Comparison of ENCODE assay signal across 1 cellular context in the genomic region with DNA sequence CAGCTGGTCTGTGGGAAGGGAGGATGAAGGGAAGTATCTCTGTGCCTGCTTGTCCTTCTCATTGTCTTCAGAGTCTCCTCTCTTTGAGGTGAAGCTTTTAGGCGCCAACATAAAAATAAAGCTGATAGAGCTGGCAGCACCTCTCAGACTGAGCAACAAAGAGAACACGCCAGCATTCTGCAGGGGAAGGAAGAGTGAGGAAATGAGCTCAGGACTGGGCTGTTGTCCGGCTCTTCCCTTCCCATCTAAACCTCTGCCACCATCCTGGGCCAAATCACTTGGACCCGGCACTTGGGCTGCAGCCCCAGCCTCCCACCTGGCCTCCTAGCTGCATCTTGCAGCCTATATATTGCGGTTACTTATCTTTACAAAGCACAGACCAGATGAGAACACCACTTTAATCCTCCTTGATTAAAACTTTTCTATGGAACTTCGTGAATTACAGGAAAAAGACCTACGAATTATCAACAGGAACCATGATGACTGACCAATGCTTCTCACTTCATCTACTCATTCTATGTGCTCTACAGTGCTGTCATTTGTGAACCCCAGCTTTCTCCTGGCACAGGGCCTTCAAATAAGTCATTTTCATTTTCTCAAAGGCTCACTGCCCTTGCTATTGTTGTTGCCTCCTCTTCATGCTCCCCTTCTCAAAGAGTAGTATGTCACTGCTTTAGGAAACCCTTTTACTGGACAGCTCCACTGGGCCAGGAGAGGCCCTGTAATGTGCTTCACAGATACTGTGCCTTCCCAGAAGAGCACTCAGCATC.
TF ChIP-seq lines count a peak whose summit lies in the region.

No MANE protein-coding gene starts in this region.

TF ChIP-seq in GM23338, 12 proteins besides CTCF, POLR2A, EP300 and RAD21 (continued from another document):
- TF ChIP-seq, protein P1, sequence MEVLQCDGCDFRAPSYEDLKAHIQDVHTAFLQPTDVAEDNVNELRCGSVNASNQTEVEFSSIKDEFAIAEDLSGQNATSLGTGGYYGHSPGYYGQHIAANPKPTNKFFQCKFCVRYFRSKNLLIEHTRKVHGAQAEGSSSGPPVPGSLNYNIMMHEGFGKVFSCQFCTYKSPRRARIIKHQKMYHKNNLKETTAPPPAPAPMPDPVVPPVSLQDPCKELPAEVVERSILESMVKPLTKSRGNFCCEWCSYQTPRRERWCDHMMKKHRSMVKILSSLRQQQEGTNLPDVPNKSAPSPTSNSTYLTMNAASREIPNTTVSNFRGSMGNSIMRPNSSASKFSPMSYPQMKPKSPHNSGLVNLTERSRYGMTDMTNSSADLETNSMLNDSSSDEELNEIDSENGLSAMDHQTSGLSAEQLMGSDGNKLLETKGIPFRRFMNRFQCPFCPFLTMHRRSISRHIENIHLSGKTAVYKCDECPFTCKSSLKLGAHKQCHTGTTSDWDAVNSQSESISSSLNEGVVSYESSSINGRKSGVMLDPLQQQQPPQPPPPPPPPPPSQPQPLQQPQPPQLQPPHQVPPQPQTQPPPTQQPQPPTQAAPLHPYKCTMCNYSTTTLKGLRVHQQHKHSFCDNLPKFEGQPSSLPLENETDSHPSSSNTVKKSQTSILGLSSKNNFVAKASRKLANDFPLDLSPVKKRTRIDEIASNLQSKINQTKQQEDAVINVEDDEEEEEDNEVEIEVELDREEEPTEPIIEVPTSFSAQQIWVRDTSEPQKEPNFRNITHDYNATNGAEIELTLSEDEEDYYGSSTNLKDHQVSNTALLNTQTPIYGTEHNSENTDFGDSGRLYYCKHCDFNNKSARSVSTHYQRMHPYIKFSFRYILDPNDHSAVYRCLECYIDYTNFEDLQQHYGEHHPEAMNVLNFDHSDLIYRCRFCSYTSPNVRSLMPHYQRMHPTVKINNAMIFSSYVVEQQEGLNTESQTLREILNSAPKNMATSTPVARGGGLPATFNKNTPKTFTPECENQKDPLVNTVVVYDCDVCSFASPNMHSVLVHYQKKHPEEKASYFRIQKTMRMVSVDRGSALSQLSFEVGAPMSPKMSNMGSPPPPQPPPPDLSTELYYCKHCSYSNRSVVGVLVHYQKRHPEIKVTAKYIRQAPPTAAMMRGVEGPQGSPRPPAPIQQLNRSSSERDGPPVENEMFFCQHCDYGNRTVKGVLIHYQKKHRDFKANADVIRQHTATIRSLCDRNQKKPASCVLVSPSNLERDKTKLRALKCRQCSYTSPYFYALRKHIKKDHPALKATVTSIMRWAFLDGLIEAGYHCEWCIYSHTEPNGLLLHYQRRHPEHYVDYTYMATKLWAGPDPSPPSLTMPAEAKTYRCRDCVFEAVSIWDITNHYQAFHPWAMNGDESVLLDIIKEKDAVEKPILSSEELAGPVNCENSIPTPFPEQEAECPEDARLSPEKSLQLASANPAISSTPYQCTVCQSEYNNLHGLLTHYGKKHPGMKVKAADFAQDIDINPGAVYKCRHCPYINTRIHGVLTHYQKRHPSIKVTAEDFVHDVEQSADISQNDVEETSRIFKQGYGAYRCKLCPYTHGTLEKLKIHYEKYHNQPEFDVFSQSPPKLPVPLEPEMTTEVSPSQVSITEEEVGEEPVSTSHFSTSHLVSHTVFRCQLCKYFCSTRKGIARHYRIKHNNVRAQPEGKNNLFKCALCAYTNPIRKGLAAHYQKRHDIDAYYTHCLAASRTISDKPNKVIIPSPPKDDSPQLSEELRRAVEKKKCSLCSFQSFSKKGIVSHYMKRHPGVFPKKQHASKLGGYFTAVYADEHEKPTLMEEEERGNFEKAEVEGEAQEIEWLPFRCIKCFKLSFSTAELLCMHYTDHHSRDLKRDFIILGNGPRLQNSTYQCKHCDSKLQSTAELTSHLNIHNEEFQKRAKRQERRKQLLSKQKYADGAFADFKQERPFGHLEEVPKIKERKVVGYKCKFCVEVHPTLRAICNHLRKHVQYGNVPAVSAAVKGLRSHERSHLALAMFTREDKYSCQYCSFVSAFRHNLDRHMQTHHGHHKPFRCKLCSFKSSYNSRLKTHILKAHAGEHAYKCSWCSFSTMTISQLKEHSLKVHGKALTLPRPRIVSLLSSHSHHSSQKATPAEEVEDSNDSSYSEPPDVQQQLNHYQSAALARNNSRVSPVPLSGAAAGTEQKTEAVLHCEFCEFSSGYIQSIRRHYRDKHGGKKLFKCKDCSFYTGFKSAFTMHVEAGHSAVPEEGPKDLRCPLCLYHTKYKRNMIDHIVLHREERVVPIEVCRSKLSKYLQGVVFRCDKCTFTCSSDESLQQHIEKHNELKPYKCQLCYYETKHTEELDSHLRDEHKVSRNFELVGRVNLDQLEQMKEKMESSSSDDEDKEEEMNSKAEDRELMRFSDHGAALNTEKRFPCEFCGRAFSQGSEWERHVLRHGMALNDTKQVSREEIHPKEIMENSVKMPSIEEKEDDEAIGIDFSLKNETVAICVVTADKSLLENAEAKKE (CRISPR knock-in tag; IDR thresholded peaks at IDR 0.05), result no peak
- TF ChIP-seq ZNF114 (CRISPR knock-in tag; IDR thresholded peaks at IDR 0.05) (no peak), STAT1 (IDR thresholded peaks at IDR 0.05; ENCODE audit: unreplicated experiment) (no peak), ZNF331 (CRISPR knock-in tag; IDR thresholded peaks at IDR 0.05; ENCODE audit: low read depth) (no peak), CREB1 (CRISPR knock-in tag; IDR thresholded peaks at IDR 0.05; ENCODE audit: low read depth) (no peak), JUNB (IDR thresholded peaks at IDR 0.05; ENCODE audit: unreplicated experiment) (no peak), POLR2AphosphoS5 (IDR thresholded peaks at IDR 0.05; ENCODE audit: low read depth) (no peak), NANOG (IDR thresholded peaks at IDR 0.05; ENCODE audit: borderline replicate concordance) (no peak)
- TF ChIP-seq, protein P2, sequence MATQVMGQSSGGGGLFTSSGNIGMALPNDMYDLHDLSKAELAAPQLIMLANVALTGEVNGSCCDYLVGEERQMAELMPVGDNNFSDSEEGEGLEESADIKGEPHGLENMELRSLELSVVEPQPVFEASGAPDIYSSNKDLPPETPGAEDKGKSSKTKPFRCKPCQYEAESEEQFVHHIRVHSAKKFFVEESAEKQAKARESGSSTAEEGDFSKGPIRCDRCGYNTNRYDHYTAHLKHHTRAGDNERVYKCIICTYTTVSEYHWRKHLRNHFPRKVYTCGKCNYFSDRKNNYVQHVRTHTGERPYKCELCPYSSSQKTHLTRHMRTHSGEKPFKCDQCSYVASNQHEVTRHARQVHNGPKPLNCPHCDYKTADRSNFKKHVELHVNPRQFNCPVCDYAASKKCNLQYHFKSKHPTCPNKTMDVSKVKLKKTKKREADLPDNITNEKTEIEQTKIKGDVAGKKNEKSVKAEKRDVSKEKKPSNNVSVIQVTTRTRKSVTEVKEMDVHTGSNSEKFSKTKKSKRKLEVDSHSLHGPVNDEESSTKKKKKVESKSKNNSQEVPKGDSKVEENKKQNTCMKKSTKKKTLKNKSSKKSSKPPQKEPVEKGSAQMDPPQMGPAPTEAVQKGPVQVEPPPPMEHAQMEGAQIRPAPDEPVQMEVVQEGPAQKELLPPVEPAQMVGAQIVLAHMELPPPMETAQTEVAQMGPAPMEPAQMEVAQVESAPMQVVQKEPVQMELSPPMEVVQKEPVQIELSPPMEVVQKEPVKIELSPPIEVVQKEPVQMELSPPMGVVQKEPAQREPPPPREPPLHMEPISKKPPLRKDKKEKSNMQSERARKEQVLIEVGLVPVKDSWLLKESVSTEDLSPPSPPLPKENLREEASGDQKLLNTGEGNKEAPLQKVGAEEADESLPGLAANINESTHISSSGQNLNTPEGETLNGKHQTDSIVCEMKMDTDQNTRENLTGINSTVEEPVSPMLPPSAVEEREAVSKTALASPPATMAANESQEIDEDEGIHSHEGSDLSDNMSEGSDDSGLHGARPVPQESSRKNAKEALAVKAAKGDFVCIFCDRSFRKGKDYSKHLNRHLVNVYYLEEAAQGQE (IDR thresholded peaks at IDR 0.05; ENCODE audit: unreplicated experiment), result no peak
